ENCODE assay signal across 15 cellular contexts in genomic region chr16:87140211-87141200, GRCh38.
"Had no signal": no experiment of that assay in that cellular context is flagged by ENCODE, and none has a peak within 500 bp of the region (broad histone marks: within the 10 kb centered on the region; RNA-seq: fewer than 3 reads in every experiment).

No MANE protein-coding gene starts in this region.

- H3K27ac ChIP-seq: cardiac muscle cell, coronary artery, esophagus muscularis mucosa, psoas muscle, suprapubic skin had no signal

- H3K36me3 ChIP-seq: cardiac muscle cell, esophagus muscularis mucosa, suprapubic skin had no signal

- H3K4me3 ChIP-seq: cardiac muscle cell, coronary artery, esophagus muscularis mucosa, mucosa of descending colon, psoas muscle, suprapubic skin had no signal

- ATAC-seq: left lobe of liver; mucosa of descending colon; naive thymus-derived CD4-positive, alpha-beta T cell; psoas muscle had no signal

- H3K27me3 ChIP-seq: cardiac muscle cell, suprapubic skin had no signal

- H3K4me1 ChIP-seq: esophagus muscularis mucosa, psoas muscle, suprapubic skin had no signal

- DNase-seq: activated B cell treated with CpG ODN at 0.5 μM for 24 hours; activated CD4-positive, alpha-beta T cell treated with anti-CD3 and anti-CD28 coated beads for 48 hours; activated CD8-positive, alpha-beta memory T cell treated with anti-CD3 and anti-CD28 coated beads for 24 hours; activated naive CD4-positive, alpha-beta T cell treated with anti-CD3 and anti-CD28 coated beads, Interleukin-2, amount 10 ng/mL, durations not matched to agents 7 days and 5 days; mucosa of descending colon; naive thymus-derived CD4-positive, alpha-beta T cell; occipital lobe; psoas muscle; stimulated activated CD4-positive, alpha-beta T cell treated with anti-CD3 and anti-CD28 coated beads, Interleukin-4, amount 100 ng/mL, for 1 hour; SW 1271 had no signal

- H3K9me3 ChIP-seq: mucosa of descending colon, psoas muscle, suprapubic skin had no signal
